Comparison of ENCODE assay signal across 2 cellular contexts in the genomic region with DNA sequence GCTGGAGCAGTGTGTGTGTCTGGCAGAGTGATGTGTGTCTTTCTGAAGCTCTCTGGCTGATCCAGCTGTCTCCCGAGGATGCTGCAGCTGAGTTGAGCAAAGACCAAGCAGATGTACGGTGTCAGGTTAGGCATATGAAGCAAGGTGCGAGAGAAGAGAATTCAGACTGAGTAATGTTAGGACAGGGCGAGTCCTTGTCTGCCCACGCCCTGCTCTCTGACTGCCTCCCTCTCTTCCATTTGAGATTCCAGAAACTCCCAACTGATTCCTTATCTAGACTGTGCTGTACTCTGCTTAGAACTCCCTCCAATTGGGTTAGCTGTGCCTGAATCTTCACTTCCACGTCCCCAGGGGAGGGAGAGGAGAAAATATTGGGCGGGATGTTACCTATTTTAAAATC.
TF ChIP-seq lines count a peak whose summit lies in the region.

No MANE protein-coding gene starts in this region.

TF ChIP-seq in SK-N-SH, 30 proteins besides CTCF, POLR2A, EP300 and RAD21 (continued from another document):
- TF ChIP-seq TAF1 (IDR thresholded peaks at IDR 0.05; ENCODE audit: borderline replicate concordance, low read depth, low read length) (no peak), SMC3 (IDR thresholded peaks at IDR 0.05; ENCODE audit: low read depth, low read length) (no peak)

TF ChIP-seq in SK-N-SH treated with all-trans-retinoic acid at 6 μM for 48 hours, 23 proteins besides CTCF, POLR2A, EP300 and RAD21 (continued from another document):
- TF ChIP-seq TSHZ2 (CRISPR knock-in tag; IDR thresholded peaks at IDR 0.05): no peak
- no peak for TF ChIP-seq SNAI2 (CRISPR knock-in tag; IDR thresholded peaks at IDR 0.05)
- TF ChIP-seq ZNF8 (CRISPR knock-in tag; IDR thresholded peaks at IDR 0.05): no peak
- TF ChIP-seq CSDC2 (CRISPR knock-in tag; IDR thresholded peaks at IDR 0.05): no peak
- TF ChIP-seq GLIS3 (CRISPR knock-in tag; IDR thresholded peaks at IDR 0.05): no peak
- TF ChIP-seq ZNF70 (CRISPR knock-in tag; IDR thresholded peaks at IDR 0.05): no peak
- TF ChIP-seq, protein P1, sequence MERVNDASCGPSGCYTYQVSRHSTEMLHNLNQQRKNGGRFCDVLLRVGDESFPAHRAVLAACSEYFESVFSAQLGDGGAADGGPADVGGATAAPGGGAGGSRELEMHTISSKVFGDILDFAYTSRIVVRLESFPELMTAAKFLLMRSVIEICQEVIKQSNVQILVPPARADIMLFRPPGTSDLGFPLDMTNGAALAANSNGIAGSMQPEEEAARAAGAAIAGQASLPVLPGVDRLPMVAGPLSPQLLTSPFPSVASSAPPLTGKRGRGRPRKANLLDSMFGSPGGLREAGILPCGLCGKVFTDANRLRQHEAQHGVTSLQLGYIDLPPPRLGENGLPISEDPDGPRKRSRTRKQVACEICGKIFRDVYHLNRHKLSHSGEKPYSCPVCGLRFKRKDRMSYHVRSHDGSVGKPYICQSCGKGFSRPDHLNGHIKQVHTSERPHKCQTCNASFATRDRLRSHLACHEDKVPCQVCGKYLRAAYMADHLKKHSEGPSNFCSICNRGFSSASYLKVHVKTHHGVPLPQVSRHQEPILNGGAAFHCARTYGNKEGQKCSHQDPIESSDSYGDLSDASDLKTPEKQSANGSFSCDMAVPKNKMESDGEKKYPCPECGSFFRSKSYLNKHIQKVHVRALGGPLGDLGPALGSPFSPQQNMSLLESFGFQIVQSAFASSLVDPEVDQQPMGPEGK (CRISPR knock-in tag; IDR thresholded peaks at IDR 0.05; ENCODE audit: borderline replicate concordance): no peak
- TF ChIP-seq TCF4 (CRISPR knock-in tag; IDR thresholded peaks at IDR 0.05; ENCODE audit: borderline replicate concordance): no peak
- TF ChIP-seq ZNF565 (CRISPR knock-in tag; conservative IDR thresholded peaks at IDR 0.05; ENCODE audit: low read depth): no peak
- no peak for TF ChIP-seq ARNTL (CRISPR knock-in tag; IDR thresholded peaks at IDR 0.05; ENCODE audit: borderline replicate concordance, low read depth)
- no peak for TF ChIP-seq ZFP3 (CRISPR knock-in tag; IDR thresholded peaks at IDR 0.05)
- no peak for TF ChIP-seq OSR1 (CRISPR knock-in tag; IDR thresholded peaks at IDR 0.05)
- TF ChIP-seq ZFP30 (CRISPR knock-in tag; IDR thresholded peaks at IDR 0.05): no peak
